Comparison of ENCODE assay signal across 1 cellular context in the genomic region with DNA sequence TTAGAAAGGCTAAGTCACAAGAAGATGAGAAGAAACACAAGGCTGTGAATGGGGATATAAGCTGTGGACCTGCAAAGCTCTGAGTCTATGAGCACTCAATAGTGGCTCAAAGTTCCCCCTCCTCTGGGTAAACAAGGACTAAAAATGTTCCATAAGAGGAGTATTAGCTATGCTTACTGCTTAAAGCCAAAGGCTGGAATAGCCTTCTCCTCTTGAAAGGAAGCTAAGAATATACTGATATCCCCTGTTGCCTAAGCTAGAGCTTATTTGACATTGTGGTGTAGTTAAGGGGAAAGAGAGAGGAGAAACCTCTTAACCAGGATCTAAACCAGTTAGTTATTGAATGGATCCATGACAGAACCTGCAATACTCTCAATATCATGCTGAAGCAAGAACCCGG.
A peak's percentile ranks its signal among the peaks of the same experiment; 100 is the strongest.
TF ChIP-seq lines count a peak whose summit lies in the region.

No MANE protein-coding gene starts in this region.

TF ChIP-seq in HepG2, 621 proteins besides CTCF, POLR2A, EP300 and RAD21 (continued from another document):
- TF ChIP-seq ZNF12 (CRISPR knock-in tag; IDR thresholded peaks at IDR 0.05) (0 out of 2 replicates have a peak, but pooled peaks have one; percentile 69), ZSCAN31 (CRISPR knock-in tag; IDR thresholded peaks at IDR 0.05; ENCODE audit: low read depth) (no peak), FOXA3 (CRISPR knock-in tag; IDR thresholded peaks at IDR 0.05) (peak; percentile 97), ZNF615 (CRISPR knock-in tag; IDR thresholded peaks at IDR 0.05; ENCODE audit: borderline replicate concordance) (no peak), DNMT1 (CRISPR knock-in tag; IDR thresholded peaks at IDR 0.05) (no peak), NFIC (IDR thresholded peaks at IDR 0.05; ENCODE audit: low read length) (no peak), MAFF (IDR thresholded peaks at IDR 0.05; ENCODE audit: low read depth, low read length) (no peak), KDM6A (CRISPR knock-in tag; IDR thresholded peaks at IDR 0.05; ENCODE audit: low read depth) (no peak), ASH2L (IDR thresholded peaks at IDR 0.05; ENCODE audit: insufficient read length, low read depth, low read length) (peak; percentile 28), ZMYM4 (CRISPR knock-in tag; IDR thresholded peaks at IDR 0.05) (peak; percentile 69), ZNF180 (CRISPR knock-in tag; IDR thresholded peaks at IDR 0.05; ENCODE audit: borderline replicate concordance, low read depth) (no peak), ZNF460 (CRISPR knock-in tag; IDR thresholded peaks at IDR 0.05; ENCODE audit: borderline replicate concordance) (no peak), NPAS2 (CRISPR knock-in tag; IDR thresholded peaks at IDR 0.05; ENCODE audit: borderline replicate concordance) (no peak)
- TF ChIP-seq, protein P1, sequence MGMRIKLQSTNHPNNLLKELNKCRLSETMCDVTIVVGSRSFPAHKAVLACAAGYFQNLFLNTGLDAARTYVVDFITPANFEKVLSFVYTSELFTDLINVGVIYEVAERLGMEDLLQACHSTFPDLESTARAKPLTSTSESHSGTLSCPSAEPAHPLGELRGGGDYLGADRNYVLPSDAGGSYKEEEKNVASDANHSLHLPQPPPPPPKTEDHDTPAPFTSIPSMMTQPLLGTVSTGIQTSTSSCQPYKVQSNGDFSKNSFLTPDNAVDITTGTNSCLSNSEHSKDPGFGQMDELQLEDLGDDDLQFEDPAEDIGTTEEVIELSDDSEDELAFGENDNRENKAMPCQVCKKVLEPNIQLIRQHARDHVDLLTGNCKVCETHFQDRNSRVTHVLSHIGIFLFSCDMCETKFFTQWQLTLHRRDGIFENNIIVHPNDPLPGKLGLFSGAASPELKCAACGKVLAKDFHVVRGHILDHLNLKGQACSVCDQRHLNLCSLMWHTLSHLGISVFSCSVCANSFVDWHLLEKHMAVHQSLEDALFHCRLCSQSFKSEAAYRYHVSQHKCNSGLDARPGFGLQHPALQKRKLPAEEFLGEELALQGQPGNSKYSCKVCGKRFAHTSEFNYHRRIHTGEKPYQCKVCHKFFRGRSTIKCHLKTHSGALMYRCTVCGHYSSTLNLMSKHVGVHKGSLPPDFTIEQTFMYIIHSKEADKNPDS (CRISPR knock-in tag; IDR thresholded peaks at IDR 0.05) = peak; percentile 81; the same call in 1 of the 2 replicates
- TF ChIP-seq, protein P2, sequence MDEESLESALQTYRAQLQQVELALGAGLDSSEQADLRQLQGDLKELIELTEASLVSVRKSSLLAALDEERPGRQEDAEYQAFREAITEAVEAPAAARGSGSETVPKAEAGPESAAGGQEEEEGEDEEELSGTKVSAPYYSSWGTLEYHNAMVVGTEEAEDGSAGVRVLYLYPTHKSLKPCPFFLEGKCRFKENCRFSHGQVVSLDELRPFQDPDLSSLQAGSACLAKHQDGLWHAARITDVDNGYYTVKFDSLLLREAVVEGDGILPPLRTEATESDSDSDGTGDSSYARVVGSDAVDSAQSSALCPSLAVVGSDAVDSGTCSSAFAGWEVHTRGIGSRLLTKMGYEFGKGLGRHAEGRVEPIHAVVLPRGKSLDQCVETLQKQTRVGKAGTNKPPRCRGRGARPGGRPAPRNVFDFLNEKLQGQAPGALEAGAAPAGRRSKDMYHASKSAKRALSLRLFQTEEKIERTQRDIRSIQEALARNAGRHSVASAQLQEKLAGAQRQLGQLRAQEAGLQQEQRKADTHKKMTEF (CRISPR knock-in tag; IDR thresholded peaks at IDR 0.05) = peak; percentile 36; the same call in 1 of the 2 replicates
